In the genomic region with DNA sequence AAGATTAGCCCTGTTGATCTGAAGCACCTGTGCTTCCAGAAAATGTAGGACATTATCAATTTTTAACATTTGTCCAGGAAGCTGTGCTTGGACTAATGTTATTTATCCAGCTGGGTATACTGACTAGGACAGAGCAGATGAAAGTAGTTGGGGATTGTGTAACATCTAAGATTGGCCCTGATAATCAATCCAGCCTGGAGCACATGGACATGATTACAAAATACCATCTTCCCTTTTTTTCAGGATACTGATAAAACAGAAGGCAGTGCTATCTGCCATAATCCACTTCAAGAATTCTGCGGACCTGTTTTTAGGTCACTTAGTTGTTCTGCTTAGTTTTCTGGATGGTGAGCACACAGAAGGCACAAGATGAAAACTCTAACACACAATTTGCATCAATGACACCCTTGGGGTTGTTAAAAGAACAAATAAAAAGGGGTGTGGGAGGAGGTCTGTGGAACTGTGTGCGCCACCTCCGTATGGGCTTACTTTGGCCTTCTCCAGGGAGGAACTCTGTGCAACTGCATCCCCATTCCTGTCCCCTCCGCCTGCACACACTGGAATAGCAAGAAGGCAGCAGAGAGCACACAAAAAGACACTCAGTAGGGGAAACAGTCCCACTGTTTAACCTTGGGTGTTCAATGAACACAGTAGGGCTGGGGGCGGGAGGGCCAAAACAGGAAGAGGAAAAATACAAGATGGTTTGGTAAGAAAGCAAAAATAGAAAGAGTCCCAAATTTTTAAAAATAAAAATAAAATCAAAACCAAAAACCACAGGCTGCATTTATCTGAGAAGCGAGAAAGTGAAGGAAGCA, we compare ENCODE assay signal across 9 cellular contexts. TPM values are rescaled to one million over a fixed set of nuclear protein-coding genes. Genes with fewer than 3 reads are reported as not detected.
DNase-seq lines count a peak whose midpoint lies in the region; ATAC-seq and TF ChIP-seq lines count a peak whose summit lies in the region.
"Had no signal": no experiment of that assay in that cellular context is flagged by ENCODE, and none has a peak within 500 bp of the region (broad histone marks: within the 10 kb centered on the region; RNA-seq: fewer than 3 reads in every experiment).

No MANE protein-coding gene starts in this region.

- intact Hi-C loops in ascending aorta (cut with DNase I): loop anchor here (1.0 to 10.0 kb wide), 3 partner anchors 31 to 141 kb away; a partner anchor contains a TSS

- in situ Hi-C loops in KBM-7 (cut with MboI; ENCODE audit: low pct_unique_long_range_greater_than_20kb, low sequenced_read_pairs): no loop called here

- DNase-seq in KBM-7 (peak; percentile 65), ascending aorta (ENCODE audit: low spot score in 2 of 2) (no peak), left lobe of liver (ENCODE audit: low spot score) (no peak), DMS153 treated with DMSO at 0.1 percent for 48 hours (lab: John Stamatoyannopoulos, UW; ENCODE audit: unreplicated experiment) (no peak), dermis blood vessel endothelial cell (no peak), NCI-H2029 treated with DMSO at 0.1 percent for 48 hours (lab: John Stamatoyannopoulos, UW) (no peak)

- H3K9me3 ChIP-seq in ascending aorta: no peaks in the 10 kb centered on the region

- ATAC-seq in left lobe of liver: peak; percentile 63
- no peak for ATAC-seq in GM19452 (IDR thresholded peaks at IDR 0.05; ENCODE audit: unreplicated experiment)
- ATAC-seq: HCT116 had no signal

- H3K27ac ChIP-seq in ascending aorta (peak overlapping the region; percentile 68 to 78), temporal lobe (ENCODE audit: low read depth, low read length) (peak overlapping the region; percentile 7)

- H3K4me1 ChIP-seq in ascending aorta: peaks cover 3 to 15% of the 10 kb centered on the region in 2 donors

- H3K36me3 ChIP-seq in ascending aorta: no peaks in the 10 kb centered on the region

- TF ChIP-seq CTCF in ascending aorta (IDR thresholded peaks at IDR 0.05): no peak

- peak overlapping the region; percentile 1 to 41 for H3K4me3 ChIP-seq in ascending aorta

- no peaks in the 10 kb centered on the region for H3K27me3 ChIP-seq in ascending aorta

RNA-seq across cellular contexts. Expression of a gene that starts 31.1 kb away (rescaled TPM):
- total RNA-seq in ascending aorta (370 TPM), left lobe of liver (31.5 TPM), temporal lobe (23.4 TPM), dermis blood vessel endothelial cell (309 and 317 TPM in 2 replicates)
